ENCODE assay signal across 19 cellular contexts in genomic region chr5:89817841-89818240, GRCh38.
"Had no signal": no experiment of that assay in that cellular context is flagged by ENCODE, and none has a peak within 500 bp of the region (broad histone marks: within the 10 kb centered on the region; RNA-seq: fewer than 3 reads in every experiment).

No MANE protein-coding gene starts in this region.

- H3K4me2 ChIP-seq: SK-N-SH had no signal

- ATAC-seq: Panc1, T-cell had no signal

- DNase-seq: KBM-7, MV-4-11, NCI-H1048, NCI-H1105, NCI-H1417, NCI-H1436 treated with DMSO at 0.1 percent for 48 hours, NCI-H1694, NCI-H187 treated with DMSO at 0.1 percent for 48 hours, NCI-H2029 treated with DMSO at 0.1 percent for 48 hours, NCI-H2107, NCI-H2227 treated with DMSO at 0.1 percent for 48 hours, NCI-H524, NCI-H526 treated with DMSO at 0.1 percent for 48 hours, SHP77, SK-N-SH, SW 1271, T-cell had no signal

- H3K27ac ChIP-seq: RWPE1 had no signal

- H3K9me3 ChIP-seq: SK-N-SH had no signal
